Comparison of ENCODE assay signal across 39 cellular contexts in the genomic region with DNA sequence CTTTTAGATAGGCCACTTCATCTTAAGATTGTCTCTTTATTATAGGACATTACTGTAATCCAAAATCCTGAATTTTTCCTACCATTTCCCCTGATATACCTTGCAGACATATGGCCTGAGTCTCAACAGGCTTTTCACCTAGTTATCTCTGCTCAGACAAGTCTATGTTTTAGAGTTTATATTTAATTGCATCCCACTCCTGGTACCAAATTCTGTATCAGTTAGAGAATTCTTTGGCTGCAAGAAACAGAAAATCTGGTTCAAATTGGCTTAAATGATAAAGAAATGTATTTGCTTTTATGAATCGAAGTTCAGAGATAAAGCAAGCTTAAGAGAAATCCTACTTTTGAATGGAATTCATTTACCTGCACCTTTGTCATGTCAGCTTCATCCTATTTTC.
"Had no signal": no experiment of that assay in that cellular context is flagged by ENCODE, and none has a peak within 500 bp of the region (broad histone marks: within the 10 kb centered on the region; RNA-seq: fewer than 3 reads in every experiment).

No MANE protein-coding gene starts in this region.

- H3K4me3 ChIP-seq: adrenal gland, ascending aorta, body of pancreas, breast epithelium, cardiac muscle cell had no signal

- H3K27ac Mint-ChIP-seq: activated naive CD4-positive, alpha-beta T cell treated with anti-CD3 and anti-CD28 coated beads for 36 hours; activated naive CD4-positive, alpha-beta T cell treated with anti-CD3 and anti-CD28 coated beads, Interleukin-2, amount 10 ng/mL, durations not matched to agents 7 days and 5 days; activated naive CD4-positive, alpha-beta T cell treated with anti-CD3 and anti-CD28 coated beads, Interleukin-2, amount 50 U/mL, for 24 hours; activated naive CD4-positive, alpha-beta T cell treated with anti-CD3 and anti-CD28 coated beads, Interleukin-2, amount 50 U/mL, for 72 hours; activated naive CD8-positive, alpha-beta T cell; activated naive CD8-positive, alpha-beta T cell treated with anti-CD3 and anti-CD28 coated beads for 36 hours; activated naive CD8-positive, alpha-beta T cell treated with anti-CD3 and anti-CD28 coated beads, Interleukin-2, amount 10 ng/mL, durations not matched to agents 7 days and 5 days; activated naive CD8-positive, alpha-beta T cell treated with anti-CD3 and anti-CD28 coated beads, Interleukin-2, amount 50 U/mL, for 24 hours; activated T-cell treated with anti-CD3 and anti-CD28 coated beads, Interleukin-2, amount 50 U/mL, for 24 hours; activated T-helper 1 cell treated with anti-CD3 and anti-CD28 coated beads, Interleukin-12 subunit alpha, Interleukin-12 subunit beta, Interleukin-2, Interleukin-4 antibody, amounts not matched to agents 30 ng/mL and 10 ng/mL and 1 ng/mL, durations not matched to agents 14 hours and 24 hours and 36 hours; activated T-helper 17 cell treated with anti-CD3 and anti-CD28 coated beads, Interleukin-2, amount 50 U/mL, for 72 hours; activated T-helper 2 cell treated with anti-CD3 and anti-CD28 coated beads, Interferon-gamma antibody, Interleukin-2, Interleukin-4, amounts not matched to agents 10 μg/mL and 5 μg/mL and 100 μg/mL, durations not matched to agents 14 hours and 24 hours and 36 hours had no signal

- H3K27me3 Mint-ChIP-seq: activated naive CD4-positive, alpha-beta T cell treated with anti-CD3 and anti-CD28 coated beads, Interleukin-2, amount 10 ng/mL, durations not matched to agents 7 days and 5 days had no signal

- H3K36me3 ChIP-seq: adrenal gland, ascending aorta, brain microvascular endothelial cell, breast epithelium, cardiac muscle cell had no signal

- DNase-seq: activated effector memory CD4-positive, alpha-beta T cell treated with anti-CD3 and anti-CD28 coated beads, Interleukin-2, amount 50 U/mL, for 16 hours; activated effector memory CD4-positive, alpha-beta T cell treated with Interleukin-2 at 50 U/mL for 16 hours; activated gamma-delta T cell; activated gamma-delta T cell treated with Interleukin-2 at 50 U/mL for 16 hours; activated naive CD4-positive, alpha-beta T cell; activated naive CD4-positive, alpha-beta T cell treated with anti-CD3 and anti-CD28 coated beads for 36 hours; activated naive CD4-positive, alpha-beta T cell treated with anti-CD3 and anti-CD28 coated beads, Interleukin-2, amount 10 ng/mL, durations not matched to agents 7 days and 5 days; activated naive CD4-positive, alpha-beta T cell treated with anti-CD3 and anti-CD28 coated beads, Interleukin-2, amount 50 U/mL, for 16 hours; activated naive CD4-positive, alpha-beta T cell treated with Interleukin-2 at 50 U/mL for 16 hours; activated naive CD8-positive, alpha-beta T cell treated with anti-CD3 and anti-CD28 coated beads for 36 hours; activated naive CD8-positive, alpha-beta T cell treated with anti-CD3 and anti-CD28 coated beads, Interleukin-2, amount 10 ng/mL, durations not matched to agents 7 days and 5 days; activated naive CD8-positive, alpha-beta T cell treated with anti-CD3 and anti-CD28 coated beads, Interleukin-2, amount 50 U/mL, for 24 hours; activated T-cell treated with anti-CD3 and anti-CD28 coated beads, Interleukin-2, amount 50 U/mL, for 1 hour; activated T-cell treated with anti-CD3 and anti-CD28 coated beads, Interleukin-2, amount 50 U/mL, for 24 hours; activated T-cell treated with anti-CD3 and anti-CD28 coated beads, Interleukin-2, amount 50 U/mL, for 4 hours; activated T-cell treated with anti-CD3 and anti-CD28 coated beads, Interleukin-2, amount 50 U/mL, for 48 hours; adrenal gland; amniotic stem cell; amygdala; anterior cingulate cortex; aorta; body of pancreas; brain microvascular endothelial cell; caudate nucleus; central memory CD4-positive, alpha-beta T cell; cerebellar nuclear complex had no signal

- FAIRE-seq: astrocyte, bronchial epithelial cell had no signal

- H3K27me3 ChIP-seq: adrenal gland, ascending aorta, body of pancreas, brain microvascular endothelial cell, breast epithelium, cardiac muscle cell had no signal

- H3K4me1 ChIP-seq: adrenal gland, ascending aorta, body of pancreas, breast epithelium had no signal

- H3K4me3 Mint-ChIP-seq: activated naive CD4-positive, alpha-beta T cell treated with anti-CD3 and anti-CD28 coated beads for 36 hours; activated naive CD4-positive, alpha-beta T cell treated with anti-CD3 and anti-CD28 coated beads, Interleukin-2, amount 10 ng/mL, durations not matched to agents 7 days and 5 days; activated naive CD4-positive, alpha-beta T cell treated with anti-CD3 and anti-CD28 coated beads, Interleukin-2, amount 50 U/mL, for 24 hours; activated naive CD8-positive, alpha-beta T cell; activated naive CD8-positive, alpha-beta T cell treated with anti-CD3 and anti-CD28 coated beads for 36 hours; activated naive CD8-positive, alpha-beta T cell treated with anti-CD3 and anti-CD28 coated beads, Interleukin-2, amount 10 ng/mL, durations not matched to agents 7 days and 5 days; activated naive CD8-positive, alpha-beta T cell treated with anti-CD3 and anti-CD28 coated beads, Interleukin-2, amount 50 U/mL, for 24 hours; activated T-cell treated with anti-CD3 and anti-CD28 coated beads, Interleukin-2, amount 50 U/mL, for 24 hours; activated T-cell treated with anti-CD3 and anti-CD28 coated beads, Interleukin-2, amount 50 U/mL, for 4 hours; activated T-helper 1 cell treated with anti-CD3 and anti-CD28 coated beads, Interleukin-12 subunit alpha, Interleukin-12 subunit beta, Interleukin-2, Interleukin-4 antibody, amounts not matched to agents 30 ng/mL and 10 ng/mL and 1 ng/mL, durations not matched to agents 14 hours and 24 hours and 36 hours; activated T-helper 17 cell treated with anti-CD3 and anti-CD28 coated beads, Interleukin-2, amount 50 U/mL, for 72 hours; brain; central memory CD8-positive, alpha-beta T cell had no signal

- H3K9me3 ChIP-seq: adrenal gland, body of pancreas had no signal

- H3K36me3 Mint-ChIP-seq: activated naive CD4-positive, alpha-beta T cell treated with anti-CD3 and anti-CD28 coated beads, Interleukin-2, amount 10 ng/mL, durations not matched to agents 7 days and 5 days; activated naive CD4-positive, alpha-beta T cell treated with anti-CD3 and anti-CD28 coated beads, Interleukin-2, amount 50 U/mL, for 24 hours; activated naive CD8-positive, alpha-beta T cell treated with anti-CD3 and anti-CD28 coated beads for 36 hours; activated naive CD8-positive, alpha-beta T cell treated with anti-CD3 and anti-CD28 coated beads, Interleukin-2, amount 10 ng/mL, durations not matched to agents 7 days and 5 days had no signal

- ATAC-seq: activated naive CD4-positive, alpha-beta T cell treated with anti-CD3 and anti-CD28 coated beads, Interleukin-2, amount 50 U/mL, for 72 hours; activated naive CD8-positive, alpha-beta T cell treated with anti-CD3 and anti-CD28 coated beads, Interleukin-2, amount 50 U/mL, for 24 hours; activated T-cell treated with anti-CD3 and anti-CD28 coated beads, Interleukin-2, amount 50 U/mL, for 4 hours; activated T-helper 17 cell treated with anti-CD3 and anti-CD28 coated beads, Interleukin-2, amount 50 U/mL, for 72 hours; body of pancreas had no signal

- H3K27ac ChIP-seq: adrenal gland, ascending aorta, body of pancreas, brain microvascular endothelial cell, breast epithelium, cardiac muscle cell had no signal

- H3K4me1 Mint-ChIP-seq: activated naive CD4-positive, alpha-beta T cell treated with anti-CD3 and anti-CD28 coated beads, Interleukin-2, amount 10 ng/mL, durations not matched to agents 7 days and 5 days; activated naive CD4-positive, alpha-beta T cell treated with anti-CD3 and anti-CD28 coated beads, Interleukin-2, amount 50 U/mL, for 24 hours; activated naive CD8-positive, alpha-beta T cell treated with anti-CD3 and anti-CD28 coated beads for 36 hours; activated naive CD8-positive, alpha-beta T cell treated with anti-CD3 and anti-CD28 coated beads, Interleukin-2, amount 10 ng/mL, durations not matched to agents 7 days and 5 days; activated naive CD8-positive, alpha-beta T cell treated with anti-CD3 and anti-CD28 coated beads, Interleukin-2, amount 50 U/mL, for 24 hours; activated T-helper 17 cell treated with anti-CD3 and anti-CD28 coated beads, Interleukin-2, amount 50 U/mL, for 72 hours; brain; central memory CD8-positive, alpha-beta T cell had no signal
